ENCODE assay signal across 35 cellular contexts in the genomic region with DNA sequence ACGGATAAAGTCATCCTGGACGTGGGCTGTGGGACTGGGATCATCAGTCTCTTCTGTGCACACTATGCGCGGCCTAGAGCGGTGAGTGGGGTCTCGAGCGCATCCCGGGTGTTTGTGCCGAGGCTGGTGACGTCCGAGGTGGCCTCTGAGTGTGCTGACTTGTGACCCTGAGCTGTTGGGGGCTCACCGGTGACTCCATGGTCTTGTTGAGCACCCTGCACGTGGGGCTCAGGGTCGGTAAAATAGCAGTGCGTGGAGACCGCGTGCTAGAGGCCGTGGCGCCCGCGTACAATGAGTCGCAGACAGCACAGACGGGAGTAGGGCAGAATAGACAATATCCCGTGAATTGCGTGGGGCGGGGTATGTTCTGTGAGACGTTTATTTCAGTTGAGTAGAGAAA. TPM values are rescaled to one million over a fixed set of nuclear protein-coding genes. Genes with fewer than 3 reads are reported as not detected.
"Had no signal": no experiment of that assay in that cellular context is flagged by ENCODE, and none has a peak within 500 bp of the region (broad histone marks: within the 10 kb centered on the region; RNA-seq: fewer than 3 reads in every experiment).

No MANE protein-coding gene starts in this region.

- H3K4me3 ChIP-seq: adrenal gland, body of pancreas, esophagus squamous epithelium, gastroesophageal sphincter had no signal

- H3K27ac ChIP-seq: adrenal gland, body of pancreas, epithelial cell of prostate, esophagus squamous epithelium, gastroesophageal sphincter had no signal

- H3K27ac Mint-ChIP-seq: activated CD4-positive, alpha-beta T cell treated with anti-CD3 and anti-CD28 coated beads, Interleukin-2, amount 10 ng/mL, durations not matched to agents 7 days and 5 days; activated T-cell treated with anti-CD3 and anti-CD28 coated beads, Interleukin-2, amount 50 U/mL, for 72 hours; T-helper 1 cell treated with Interleukin-12 subunit alpha and Interleukin-12 subunit beta and Interleukin-4 antibody, amounts not matched to agents 30 μg/mL and 1 μg/mL, for 36 hours; T-helper 2 cell treated with Interferon-gamma antibody and Interleukin-4, amounts not matched to agents 5 μg/mL and 100 μg/mL, for 36 hours had no signal

- H3K9me3 Mint-ChIP-seq: T-helper 2 cell treated with Interferon-gamma antibody and Interleukin-4, amounts not matched to agents 5 μg/mL and 100 μg/mL, for 36 hours had no signal

- ATAC-seq: activated CD4-positive, alpha-beta T cell treated with anti-CD3 and anti-CD28 coated beads for 36 hours; activated CD8-positive, alpha-beta T cell treated with anti-CD3 and anti-CD28 coated beads for 36 hours; activated naive CD4-positive, alpha-beta T cell treated with anti-CD3 and anti-CD28 coated beads, Interleukin-2, amount 50 U/mL, for 72 hours; activated T-cell treated with anti-CD3 and anti-CD28 coated beads, Interleukin-2, amount 50 U/mL, for 72 hours; body of pancreas; gastroesophageal sphincter; T-cell had no signal

- H3K4me1 ChIP-seq: adrenal gland, body of pancreas, esophagus squamous epithelium, gastroesophageal sphincter had no signal

- DNase-seq: activated CD4-positive, alpha-beta T cell treated with anti-CD3 and anti-CD28 coated beads for 36 hours; activated CD4-positive, alpha-beta T cell treated with anti-CD3 and anti-CD28 coated beads, Interleukin-2, amount 10 ng/mL, durations not matched to agents 7 days and 5 days; activated CD4-positive, alpha-beta T cell treated with anti-CD3 and anti-CD28 coated beads, Interleukin-2, amount 50 U/mL, for 48 hours; activated CD4-positive, CD25-positive, alpha-beta regulatory T cell; activated CD4-positive, CD25-positive, alpha-beta regulatory T cell treated with anti-CD3 and anti-CD28 coated beads, Interleukin-2, amount 50 U/mL, for 72 hours; activated CD8-positive, alpha-beta memory T cell treated with anti-CD3 and anti-CD28 coated beads for 24 hours; activated CD8-positive, alpha-beta T cell treated with anti-CD3 and anti-CD28 coated beads for 36 hours; activated gamma-delta T cell; activated naive CD4-positive, alpha-beta T cell; activated naive CD4-positive, alpha-beta T cell treated with anti-CD3 and anti-CD28 coated beads, Interleukin-2, amount 10 ng/mL, durations not matched to agents 7 days and 5 days; activated T-cell treated with anti-CD3 and anti-CD28 coated beads, Interleukin-2, amount 50 U/mL, for 1 hour; activated T-cell treated with anti-CD3 and anti-CD28 coated beads, Interleukin-2, amount 50 U/mL, for 72 hours; adrenal gland; amygdala; aorta; body of pancreas; caudate nucleus; cortex of kidney; dermis blood vessel endothelial cell; effector CD8-positive, alpha-beta T cell; esophagus squamous epithelium; foreskin melanocyte; head of caudate nucleus; SW 1271; T-cell; T1000 had no signal

- H3K27me3 Mint-ChIP-seq: activated CD4-positive, alpha-beta T cell treated with anti-CD3 and anti-CD28 coated beads for 36 hours; activated CD4-positive, alpha-beta T cell treated with anti-CD3 and anti-CD28 coated beads, Interleukin-2, amount 10 ng/mL, durations not matched to agents 7 days and 5 days; activated CD8-positive, alpha-beta T cell treated with anti-CD3 and anti-CD28 coated beads for 36 hours; activated naive CD4-positive, alpha-beta T cell treated with anti-CD3 and anti-CD28 coated beads, Interleukin-2, amount 10 ng/mL, durations not matched to agents 7 days and 5 days; T-cell had no signal

- H3K9me3 ChIP-seq: adrenal gland, body of pancreas, esophagus squamous epithelium, gastroesophageal sphincter had no signal

- H3K27me3 ChIP-seq: adrenal gland, body of pancreas, esophagus squamous epithelium, gastroesophageal sphincter had no signal

- H3K4me3 Mint-ChIP-seq: activated CD4-positive, alpha-beta T cell treated with anti-CD3 and anti-CD28 coated beads for 36 hours; activated CD4-positive, alpha-beta T cell treated with anti-CD3 and anti-CD28 coated beads, Interleukin-2, amount 10 ng/mL, durations not matched to agents 7 days and 5 days; activated CD8-positive, alpha-beta T cell treated with anti-CD3 and anti-CD28 coated beads for 36 hours; activated naive CD4-positive, alpha-beta T cell treated with anti-CD3 and anti-CD28 coated beads, Interleukin-2, amount 10 ng/mL, durations not matched to agents 7 days and 5 days; activated T-cell treated with anti-CD3 and anti-CD28 coated beads, Interleukin-2, amount 50 U/mL, for 72 hours; T-cell; T-helper 1 cell treated with Interleukin-12 subunit alpha and Interleukin-12 subunit beta and Interleukin-4 antibody, amounts not matched to agents 30 μg/mL and 1 μg/mL, for 36 hours; T-helper 2 cell treated with Interferon-gamma antibody and Interleukin-4, amounts not matched to agents 5 μg/mL and 100 μg/mL, for 36 hours had no signal

RNA-seq across cellular contexts. Expression of gene S100B, which starts 43.7 kb away (rescaled TPM):
- total RNA-seq: activated CD4-positive, alpha-beta T cell treated with anti-CD3 and anti-CD28 coated beads for 36 hours; activated naive CD4-positive, alpha-beta T cell treated with anti-CD3 and anti-CD28 coated beads, Interleukin-2, amount 50 U/mL, for 72 hours; chondrocyte; dermis blood vessel endothelial cell; endothelial cell of umbilical vein; fibroblast of lung; fibroblast of villous mesenchyme had no signal
- polyA plus RNA-seq: endothelial cell of umbilical vein had no signal
